In the genomic region with DNA sequence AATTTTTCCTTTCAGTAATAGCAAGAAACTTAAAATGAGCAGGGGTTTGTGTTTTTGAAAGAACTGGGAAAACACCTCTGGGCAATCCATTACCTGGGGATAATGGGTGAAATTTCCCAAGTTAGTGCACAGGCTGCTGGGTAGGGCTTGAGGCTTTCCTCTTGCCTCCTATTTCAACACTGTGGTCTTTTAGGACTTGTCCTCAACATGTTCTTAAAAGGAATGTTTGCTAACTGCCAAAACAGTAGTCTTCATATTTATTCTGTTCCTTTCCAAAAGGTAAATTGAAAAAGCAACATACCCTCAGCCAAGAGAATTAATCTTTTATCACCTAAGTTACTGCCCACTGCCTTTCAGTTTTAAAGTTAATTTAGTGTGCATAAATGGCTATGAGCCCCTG, we compare ENCODE assay signal across 24 cellular contexts.
"Had no signal": no experiment of that assay in that cellular context is flagged by ENCODE, and none has a peak within 500 bp of the region (broad histone marks: within the 10 kb centered on the region; RNA-seq: fewer than 3 reads in every experiment).

No MANE protein-coding gene starts in this region.

- H3K27ac ChIP-seq: esophagus squamous epithelium, lower lobe of right lung, suprapubic skin, transverse colon had no signal

- H3K9me3 Mint-ChIP-seq: activated naive CD4-positive, alpha-beta T cell treated with anti-CD3 and anti-CD28 coated beads, Interleukin-2, amount 50 U/mL, for 72 hours; brain; central memory CD8-positive, alpha-beta T cell; naive B cell; neural crest cell; stimulated activated naive CD8-positive, alpha-beta T cell treated with anti-CD3 and anti-CD28 coated beads, Interleukin-15, Interleukin-2, amounts not matched to agents 100 ng/mL and 50 ng/mL, for 24 hours; T-cell; T-helper 2 cell treated with Interferon-gamma antibody and Interleukin-4, amounts not matched to agents 5 μg/mL and 100 μg/mL, for 36 hours had no signal

- H3K27me3 ChIP-seq: esophagus squamous epithelium, heart left ventricle, suprapubic skin, transverse colon had no signal

- ATAC-seq: activated naive CD4-positive, alpha-beta T cell treated with anti-CD3 and anti-CD28 coated beads, Interleukin-2, amount 50 U/mL, for 72 hours; SK-N-SH treated with all-trans-retinoic acid at 6 μM for 48 hours; T-cell had no signal

- H3K36me3 ChIP-seq: esophagus squamous epithelium, heart left ventricle, lower lobe of right lung, suprapubic skin, transverse colon had no signal

- H3K27ac Mint-ChIP-seq: activated naive CD4-positive, alpha-beta T cell treated with anti-CD3 and anti-CD28 coated beads, Interleukin-2, amount 50 U/mL, for 72 hours; stimulated activated naive CD8-positive, alpha-beta T cell treated with anti-CD3 and anti-CD28 coated beads, Interleukin-15, Interleukin-2, amounts not matched to agents 100 ng/mL and 50 ng/mL, for 24 hours; T-cell; T-helper 2 cell treated with Interferon-gamma antibody and Interleukin-4, amounts not matched to agents 5 μg/mL and 100 μg/mL, for 36 hours had no signal

- DNase-seq: activated CD4-positive, alpha-beta T cell treated with anti-CD3 and anti-CD28 coated beads for 1 hour; activated T-cell treated with anti-CD3 and anti-CD28 coated beads, Interleukin-2, amount 50 U/mL, for 1 hour; aorta; effector memory CD4-positive, alpha-beta T cell; esophagus squamous epithelium; left cardiac atrium; lower lobe of right lung; naive B cell; occipital lobe; posterior cingulate gyrus; stimulated activated CD4-positive, alpha-beta T cell treated with anti-CD3 and anti-CD28 coated beads, Interleukin-1b, Interleukin-23, amount 100 ng/mL, for 48 hours; T-cell; transverse colon had no signal

- H3K4me1 ChIP-seq: lower lobe of right lung had no signal

- H3K4me3 Mint-ChIP-seq: brain; central memory CD8-positive, alpha-beta T cell; naive B cell; neural crest cell; stimulated activated naive CD8-positive, alpha-beta T cell treated with anti-CD3 and anti-CD28 coated beads, Interleukin-15, Interleukin-2, amounts not matched to agents 100 ng/mL and 50 ng/mL, for 24 hours; T-cell; T-helper 2 cell treated with Interferon-gamma antibody and Interleukin-4, amounts not matched to agents 5 μg/mL and 100 μg/mL, for 36 hours had no signal

- FAIRE-seq: islet of Langerhans, TTC549 had no signal

- H3K9me3 ChIP-seq: esophagus squamous epithelium, heart left ventricle, lower lobe of right lung, suprapubic skin, transverse colon had no signal

- H3K27me3 Mint-ChIP-seq: naive B cell had no signal

- H3K4me1 Mint-ChIP-seq: central memory CD8-positive, alpha-beta T cell; neural crest cell; T-cell had no signal

- H3K36me3 Mint-ChIP-seq: activated naive CD4-positive, alpha-beta T cell treated with anti-CD3 and anti-CD28 coated beads, Interleukin-2, amount 50 U/mL, for 72 hours; brain; naive B cell; T-cell had no signal

- H3K4me3 ChIP-seq: esophagus squamous epithelium, heart left ventricle, lower lobe of right lung, suprapubic skin, transverse colon had no signal
